In genomic region chr1:7770939-7771672, GRCh38 we compare ENCODE assay signal across 7 cellular contexts. TPM values are rescaled to one million over a fixed set of nuclear protein-coding genes. Genes with fewer than 3 reads are reported as not detected.
DNase-seq lines count a peak whose midpoint lies in the region; ATAC-seq and TF ChIP-seq lines count a peak whose summit lies in the region.

A gene with protein sequence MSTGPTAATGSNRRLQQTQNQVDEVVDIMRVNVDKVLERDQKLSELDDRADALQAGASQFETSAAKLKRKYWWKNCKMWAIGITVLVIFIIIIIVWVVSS (plus strand): TSS chr1:7771296. CDS start chr1:7771384, 88 bp downstream.

- peaks cover 0 to 2% (median 0%) of the 10 kb centered on the region in 3 donors for H3K27me3 Mint-ChIP-seq in immature natural killer cell (ENCODE audit: low read depth in 3 of 3)

- H4K20me1 ChIP-seq in mammary epithelial cell (ENCODE audit: insufficient read depth, low read length), result no peaks in the 10 kb centered on the region

- 0% methylated on average over 9 of the region's 87 CpGs for WGBS in mammary epithelial cell (ENCODE audit: low coverage, missing lambda C conversion rate)
- WGBS in spleen, 5 donors, result 0 to 2% (median 1%) methylated on average over 34 to 87 of the region's 87 CpGs

- H3K27me3 ChIP-seq in mammary epithelial cell (ENCODE audit: insufficient read depth, low read length) (no peaks in the 10 kb centered on the region), spleen (replicated peaks in 1 of 7) (no peaks in the 10 kb centered on the region)

- intact Hi-C loops in mammary epithelial cell (cut with micrococcal nuclease) (no loop called here), spleen (cut with DNase I; ENCODE audit: low total_unique reads) (no loop called here)

- H3K4me3 ChIP-seq in WI38 (ENCODE audit: low read depth, low read length) (peak within 1 kb of the TSS; percentile 70), mammary epithelial cell (replicated peaks in 1 of 3; ENCODE audit: insufficient read depth in 1 of 3, low read depth in 2 of 3, low read length in 3 of 3) (peak within 1 kb of the TSS; percentile 94 to 95 (median 94)), spleen (peak within 1 kb of the TSS; percentile 73 to 96 (median 89))

- peak within 1 kb of the TSS; percentile 100 for H2AFZ ChIP-seq in mammary epithelial cell (ENCODE audit: low read depth, low read length)

- H3K27ac Mint-ChIP-seq in immature natural killer cell, result peak within 1 kb of the TSS; percentile 84 to 89 (median 87)

- dilution Hi-C loops in mammary epithelial cell (cut with HindIII; ENCODE audit: low sequenced_read_pairs), result no loop called here

- peak within 1 kb of the TSS; percentile 85 to 93 (median 88) for H3K4me3 Mint-ChIP-seq in immature natural killer cell

- no peaks in the 10 kb centered on the region for H3K9me3 Mint-ChIP-seq in immature natural killer cell

- H3K4me1 Mint-ChIP-seq in immature natural killer cell, result peaks cover 36 to 51% of the 10 kb centered on the region in 2 donors

- no TSS peak for BruUV-seq in mammary epithelial cell (replicated peaks; lab: Mats Ljungman, UMichigan)

- CTCF ChIA-PET in mammary epithelial cell (lab: Charles Lee; ENCODE audit: low non-redundant PET), result no interaction called here

- in situ Hi-C loops in GM13977 (cut with MboI; ENCODE audit: low pct_unique_long_range_greater_than_20kb, low sequenced_read_pairs, unreplicated experiment) (loop anchor here (25.0 kb wide), 1 partner anchor 109 kb away; no protein-coding TSS in a partner anchor), mammary epithelial cell (cut with MboI; ENCODE audit: low sequenced_read_pairs in 2 of 2) (no loop called here)

- H3K36me3 ChIP-seq in mammary epithelial cell (ENCODE audit: insufficient read depth, low read length), result peaks cover 2% of the 10 kb centered on the region
- peaks cover 0 to 36% (median 7%) of the 10 kb centered on the region in 6 donors for H3K36me3 ChIP-seq in spleen

- H3K27ac ChIP-seq in mammary epithelial cell (ENCODE audit: insufficient read depth, low read depth, low read length) (peak within 1 kb of the TSS; percentile 77), spleen (peak within 1 kb of the TSS; percentile 89 to 99 (median 98))

- H3K9me3 ChIP-seq in mammary epithelial cell (replicated peaks; ENCODE audit: insufficient read depth, low read length) (no peaks in the 10 kb centered on the region), spleen (no peaks in the 10 kb centered on the region)

- peak within 1 kb of the TSS; percentile 99 for H3K4me2 ChIP-seq in mammary epithelial cell (ENCODE audit: insufficient read depth, low read depth, low read length)

- peak; percentile 76 for ATAC-seq in HG02763 (IDR thresholded peaks at IDR 0.05; ENCODE audit: unreplicated experiment)

- H3K36me3 Mint-ChIP-seq in immature natural killer cell, result peaks cover 6 to 16% (median 15%) of the 10 kb centered on the region in 3 donors

- H3K9ac ChIP-seq in mammary epithelial cell (ENCODE audit: insufficient read depth, low read length), result peak within 1 kb of the TSS; percentile 93

- H3K4me1 ChIP-seq in mammary epithelial cell (ENCODE audit: insufficient read depth, low read length), result peaks cover 16% of the 10 kb centered on the region
- H3K4me1 ChIP-seq in spleen, result peaks cover 18 to 55% (median 40%) of the 10 kb centered on the region in 6 donors

- H3K79me2 ChIP-seq in mammary epithelial cell (ENCODE audit: insufficient read depth, low read length), result peaks cover 47% of the 10 kb centered on the region

- peak in 1 of 3 donors; percentile 38 for TF ChIP-seq POLR2A in spleen (IDR thresholded peaks at IDR 0.05)

- TF ChIP-seq CTCF in GM13977 (IDR thresholded peaks at IDR 0.05; ENCODE audit: extremely low read depth, insufficient read depth, missing control alignments) (no peak), WI38 (IDR thresholded peaks at IDR 0.05; ENCODE audit: low read depth, low read length) (no peak), mammary epithelial cell (conservative IDR thresholded peaks at IDR 0.05 in 1 of 2, IDR thresholded peaks at IDR 0.05 in 1 of 2; ENCODE audit: extremely low read depth in 1 of 2, insufficient read depth in 1 of 2, low read depth in 1 of 2, low read length in 2 of 2) (no peak), spleen (IDR thresholded peaks at IDR 0.05 in 8 of 11, conservative IDR thresholded peaks at IDR 0.05 in 3 of 11) (no peak)

- DNase-seq in GM13977 (ENCODE audit: low spot score) (peak; percentile 98), NCI-H2171 (lab: John Stamatoyannopoulos, UW) (peak; percentile 68), mammary epithelial cell (peak; percentile 79), immature natural killer cell (peak; percentile 79 to 84 (median 81)), spleen (peak; percentile 95)

RNA-seq across cellular contexts. Expression of the gene that starts here (rescaled TPM):
- total RNA-seq in mammary epithelial cell (100 to 1,000 TPM; 110 to 115 TPM), spleen (100 to 1,000 TPM in 3 of 7 donors, 10 to 100 TPM in 4; 71.5 to 181 (median 90.6) TPM)
- polyA plus RNA-seq in mammary epithelial cell (96.6 TPM), immature natural killer cell (10 to 100 TPM; 42.1 to 57.9 (median 51.5) TPM), spleen (10 to 100 TPM; 29.9 to 52.1 (median 31.1) TPM)
- polyA minus RNA-seq in mammary epithelial cell, result 188 TPM

Comparison
In these comparisons a context has a peak if more than half of its experiments do, and no peak if none do; other contexts are left out.
1. Peak in every context shown above with its lines: DNase-seq, ATAC-seq, H3K4me3 ChIP-seq and H3K27ac ChIP-seq.